ENCODE assay signal across 8 cellular contexts in the genomic region with DNA sequence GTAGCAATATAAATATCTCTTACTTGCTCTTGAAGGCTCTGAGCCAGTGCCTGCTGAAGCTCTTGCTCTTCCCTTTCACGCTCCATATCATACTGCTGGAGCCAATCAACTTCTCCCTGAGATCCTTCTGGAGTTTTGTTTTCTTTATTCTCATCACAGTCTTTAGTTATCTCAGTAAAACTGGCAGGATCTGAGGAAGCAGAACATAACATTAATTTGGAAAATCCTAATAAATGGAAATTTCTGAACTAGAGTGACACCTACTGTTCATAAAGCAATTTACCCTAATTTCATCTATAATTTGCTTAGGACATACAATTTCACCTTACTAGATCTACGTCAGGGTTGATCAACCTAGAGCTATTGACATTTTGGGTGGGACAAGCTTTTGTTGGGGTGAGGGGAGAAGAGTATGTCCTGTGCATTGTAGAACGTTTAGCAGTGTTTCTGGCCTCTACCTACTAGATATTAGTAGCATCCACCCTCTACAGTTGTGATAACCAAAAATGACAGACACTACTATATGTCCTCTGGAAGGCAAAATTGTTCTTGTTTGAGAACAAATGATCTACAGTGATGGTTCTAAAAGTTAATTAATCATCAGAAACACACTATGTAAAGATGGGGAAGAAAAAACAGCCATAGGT. TPM values are rescaled to one million over a fixed set of nuclear protein-coding genes. Genes with fewer than 3 reads are reported as not detected.
DNase-seq lines count a peak whose midpoint lies in the region; ATAC-seq and TF ChIP-seq lines count a peak whose summit lies in the region.

No MANE protein-coding gene starts in this region.

- no peaks in the 10 kb centered on the region for H3K27me3 ChIP-seq in SK-N-SH (ENCODE audit: insufficient read depth)
- no peaks in the 10 kb centered on the region for H3K27me3 ChIP-seq in spleen (replicated peaks in 1 of 7)

- intact Hi-C loops in spleen (cut with DNase I; ENCODE audit: low total_unique reads), result no loop called here

- H3K4me3 ChIP-seq in SK-N-SH (ENCODE audit: low read depth in 2 of 2, low read length in 1 of 2), result no peak overlapping the region
- no peak overlapping the region for H3K4me3 ChIP-seq in spleen

- POLR2A ChIA-PET in SK-N-SH (lab: Yijun Ruan, JAX), result no interaction called here

- DNase-seq in DMS 273 (lab: John Stamatoyannopoulos, UW; ENCODE audit: unreplicated experiment) (peak; percentile 36), DMS 273 treated with DMSO at 0.1 percent for 48 hours (lab: John Stamatoyannopoulos, UW) (no peak), SK-N-SH (peak; percentile 32), germinal center (ENCODE audit: low spot score) (peak; percentile 29), spleen (no peak), NCI-H1092 (lab: John Stamatoyannopoulos, UW) (no peak)

- no peak for TF ChIP-seq EP300 in SK-N-SH (IDR thresholded peaks at IDR 0.05; ENCODE audit: borderline replicate concordance in 1 of 2, low read depth in 1 of 2, low read length in 1 of 2)

- no peak overlapping the region for H3K4me2 ChIP-seq in SK-N-SH

- TF ChIP-seq POLR2A in spleen (IDR thresholded peaks at IDR 0.05), result no peak
- no peak for TF ChIP-seq POLR2A in GM18505 (IDR thresholded peaks at IDR 0.05; ENCODE audit: borderline replicate concordance, extremely low read depth, insufficient read depth, insufficient read length)

- H4K20me1 ChIP-seq in SK-N-SH (ENCODE audit: insufficient read depth), result no peaks in the 10 kb centered on the region

- H3K36me3 ChIP-seq in SK-N-SH (replicated peaks in 1 of 2; ENCODE audit: control insufficient read depth in 1 of 2, insufficient read depth in 2 of 2, low read length in 1 of 2), result peaks cover 3 to 21% of the 10 kb centered on the region in 2 experiments
- peaks cover 0 to 72% (median 22%) of the 10 kb centered on the region in 6 donors for H3K36me3 ChIP-seq in spleen

- H3K4me1 ChIP-seq in SK-N-SH (ENCODE audit: control insufficient read depth in 1 of 2, insufficient read depth in 2 of 2, low read depth in 1 of 2, low read length in 1 of 2) (no peaks in the 10 kb centered on the region), spleen (peaks cover 0 to 19% (median 8%) of the 10 kb centered on the region in 6 donors)

- CTCF ChIA-PET in SK-N-SH (lab: Yijun Ruan, JAX), result interaction anchor here (0.7 to 3.1 kb wide), 20 partner anchors 9 to 217 kb away, joined by 3 to 21 read pairs (median 6); no protein-coding TSS in a partner anchor

- 61% methylated on average over 3 of the region's 3 CpGs for WGBS in SK-N-SH (ENCODE audit: low lambda C conversion rate)
- WGBS in spleen, 5 donors, result 41 to 61% (median 49%) methylated on average over 3 of the region's 3 CpGs

- TF ChIP-seq CTCF in SK-N-SH (IDR thresholded peaks at IDR 0.05) (peak; percentile 68), spleen (IDR thresholded peaks at IDR 0.05 in 8 of 11, conservative IDR thresholded peaks at IDR 0.05 in 3 of 11) (peak in 9 of 11 experiments; percentile 6 to 65 (median 49))

- H3K9ac ChIP-seq in SK-N-SH, result no peak overlapping the region

- no peak for ATAC-seq in activated CD4-positive, CD25-positive, alpha-beta regulatory T cell treated with anti-CD3 and anti-CD28 coated beads, Interleukin-2, amount 50 U/mL, for 24 hours
- no peak for ATAC-seq in GM18505 (IDR thresholded peaks at IDR 0.05; ENCODE audit: unreplicated experiment)

- H2AFZ ChIP-seq in SK-N-SH (ENCODE audit: low read depth), result no peak overlapping the region

- no peak overlapping the region for H3K27ac ChIP-seq in SK-N-SH (ENCODE audit: low read depth in 2 of 2, low read length in 1 of 2)
- no peak overlapping the region for H3K27ac ChIP-seq in spleen

- H3K9me3 ChIP-seq in SK-N-SH, result no peaks in the 10 kb centered on the region
- H3K9me3 ChIP-seq in spleen, result no peaks in the 10 kb centered on the region

- no peaks in the 10 kb centered on the region for H3K9me2 ChIP-seq in SK-N-SH

- H3K79me2 ChIP-seq in SK-N-SH (ENCODE audit: insufficient read depth), result no peaks in the 10 kb centered on the region

- H3F3A ChIP-seq in SK-N-SH (replicated peaks; ENCODE audit: insufficient read depth), result no peaks in the 10 kb centered on the region

- TF ChIP-seq RAD21 in SK-N-SH (IDR thresholded peaks at IDR 0.05; ENCODE audit: low read length), result peak; percentile 56

TF ChIP-seq in SK-N-SH, 30 proteins besides CTCF, POLR2A, EP300 and RAD21:
- no peak for TF ChIP-seq POLR2AphosphoS5 (IDR thresholded peaks at IDR 0.05; ENCODE audit: low read depth, low read length)

RNA-seq across cellular contexts. Expression of gene VIL1, which starts 47.2 kb away (rescaled TPM):
- polyA plus RNA-seq in SK-N-SH (2012; rRNA removed) (under 0.01 and 0.02 TPM in 2 replicates), spleen (under 1 TPM; 0.04 to 0.19 (median 0.06) TPM)
- polyA plus RNA-seq in SK-N-SH (2012; cell fraction: cytosol; rRNA removed), result not detected in 2 replicates
- polyA plus RNA-seq in SK-N-SH (2012; cell fraction: nucleus; rRNA removed), result 0.05 and 0.10 TPM in 2 replicates
- total RNA-seq in spleen, result under 1 TPM in 3 of 7 donors, not detected in 4; 0.17 to 0.72 (median 0.38) TPM

Comparison
In these comparisons a context has a peak if more than half of its experiments do, and no peak if none do; other contexts are left out.
1. DNase-seq: peak in DMS 273 (single experiment), SK-N-SH (single experiment) and germinal center (single experiment); none in DMS 273 treated with DMSO at 0.1 percent for 48 hours (single experiment), spleen (single experiment) and NCI-H1092 (single experiment).